In genomic region chr22:24583972-24584790, GRCh38 we compare ENCODE assay signal across 11 cellular contexts. TPM values are rescaled to one million over a fixed set of nuclear protein-coding genes. Genes with fewer than 3 reads are reported as not detected.
DNase-seq lines count a peak whose midpoint lies in the region; ATAC-seq and TF ChIP-seq lines count a peak whose summit lies in the region.
"Had no signal": no experiment of that assay in that cellular context is flagged by ENCODE, and none has a peak within 500 bp of the region (broad histone marks: within the 10 kb centered on the region; RNA-seq: fewer than 3 reads in every experiment).

No MANE protein-coding gene starts in this region.

- H3K4me3 ChIP-seq in gastroesophageal sphincter = peak overlapping the region in 1 of 2 donors; percentile 29
- peak overlapping the region; percentile 13 to 31 for H3K4me3 ChIP-seq in muscle layer of duodenum (ENCODE audit: low read depth in 1 of 2, low read length in 2 of 2)
- no peak overlapping the region for H3K4me3 ChIP-seq in upper lobe of left lung
- H3K4me3 ChIP-seq: A549 had no signal

- CTCF ChIA-PET in activated CD8-positive, alpha-beta memory T cell treated with anti-CD3 and anti-CD28 coated beads, Interleukin-2, amount 10 ng/mL, durations not matched to agents 7 days and 5 days (lab: Charles Lee) = no interaction called here

- H3K27ac Mint-ChIP-seq in activated CD8-positive, alpha-beta memory T cell treated with anti-CD3 and anti-CD28 coated beads, Interleukin-2, amount 10 ng/mL, durations not matched to agents 7 days and 5 days = no peak overlapping the region

- TF ChIP-seq POLR2A in gastroesophageal sphincter (IDR thresholded peaks at IDR 0.05) (no peak), upper lobe of left lung (IDR thresholded peaks at IDR 0.05) (no peak)

- H3K36me3 Mint-ChIP-seq in activated CD8-positive, alpha-beta memory T cell treated with anti-CD3 and anti-CD28 coated beads, Interleukin-2, amount 10 ng/mL, durations not matched to agents 7 days and 5 days = no peaks in the 10 kb centered on the region

- TF ChIP-seq CTCF in gastroesophageal sphincter (IDR thresholded peaks at IDR 0.05) (no peak), upper lobe of left lung (IDR thresholded peaks at IDR 0.05) (no peak)

- H3K4me3 Mint-ChIP-seq in activated CD8-positive, alpha-beta memory T cell treated with anti-CD3 and anti-CD28 coated beads, Interleukin-2, amount 10 ng/mL, durations not matched to agents 7 days and 5 days = no peak overlapping the region

- peak; percentile 29 for ATAC-seq in activated CD8-positive, alpha-beta memory T cell treated with anti-CD3 and anti-CD28 coated beads, Interleukin-2, amount 10 ng/mL, durations not matched to agents 7 days and 5 days
- ATAC-seq in gastroesophageal sphincter = peak; percentile 14
- ATAC-seq in upper lobe of left lung (ENCODE audit: low FRiP score in 2 of 2) = peak in 1 of 2 donors; percentile 28

- TF ChIP-seq EP300 in gastroesophageal sphincter (IDR thresholded peaks at IDR 0.05) (no peak), upper lobe of left lung (IDR thresholded peaks at IDR 0.05) (no peak)

- H3K36me3 ChIP-seq in gastroesophageal sphincter = peaks cover 0 to 42% of the 10 kb centered on the region in 2 donors
- peaks cover 0 to 35% of the 10 kb centered on the region in 2 donors for H3K36me3 ChIP-seq in muscle layer of duodenum (ENCODE audit: control insufficient read depth in 1 of 2, insufficient read depth in 2 of 2, low read length in 2 of 2)
- H3K36me3 ChIP-seq in upper lobe of left lung = peaks cover 0 to 22% (median 6%) of the 10 kb centered on the region in 4 donors

- H3K4me1 Mint-ChIP-seq in activated CD8-positive, alpha-beta memory T cell treated with anti-CD3 and anti-CD28 coated beads, Interleukin-2, amount 10 ng/mL, durations not matched to agents 7 days and 5 days = no peaks in the 10 kb centered on the region

- H3K4me1 ChIP-seq in gastroesophageal sphincter (peaks cover 0 to 26% (median 14%) of the 10 kb centered on the region in 3 donors), muscle layer of duodenum (ENCODE audit: control insufficient read depth in 1 of 2, insufficient read depth in 2 of 2, low read length in 2 of 2) (peaks cover 9 to 16% of the 10 kb centered on the region in 2 donors), upper lobe of left lung (peaks cover 3 to 13% (median 10%) of the 10 kb centered on the region in 4 donors)

- H3K27ac ChIP-seq in gastroesophageal sphincter = peak overlapping the region; percentile 32 to 87 (median 80)
- H3K27ac ChIP-seq in muscle layer of duodenum (ENCODE audit: low read length) = peak overlapping the region; percentile 47
- H3K27ac ChIP-seq in upper lobe of left lung = peak overlapping the region; percentile 13 to 50 (median 20)
- H3K27ac ChIP-seq: A549 had no signal

- H3K9me3 ChIP-seq in gastroesophageal sphincter (no peaks in the 10 kb centered on the region), muscle layer of duodenum (ENCODE audit: control insufficient read depth in 1 of 2, low read length in 2 of 2) (no peaks in the 10 kb centered on the region), upper lobe of left lung (no peaks in the 10 kb centered on the region)
- H3K9me3 ChIP-seq: A549 had no signal

- H3K27me3 ChIP-seq in gastroesophageal sphincter (no peaks in the 10 kb centered on the region), muscle layer of duodenum (ENCODE audit: low read depth, low read length) (no peaks in the 10 kb centered on the region), upper lobe of left lung (no peaks in the 10 kb centered on the region)

- H3K9me3 Mint-ChIP-seq in activated CD8-positive, alpha-beta memory T cell treated with anti-CD3 and anti-CD28 coated beads, Interleukin-2, amount 10 ng/mL, durations not matched to agents 7 days and 5 days (ENCODE audit: low read depth) = no peaks in the 10 kb centered on the region

- WGBS in gastroesophageal sphincter (ENCODE audit: low coverage in 1 of 2), 2 donors = 49 to 53% methylated on average over 2 to 7 of the region's 7 CpGs
- WGBS in upper lobe of left lung, 2 donors = 70 to 71% methylated on average over 7 of the region's 7 CpGs

- H3K27me3 Mint-ChIP-seq in activated CD8-positive, alpha-beta memory T cell treated with anti-CD3 and anti-CD28 coated beads, Interleukin-2, amount 10 ng/mL, durations not matched to agents 7 days and 5 days = no peaks in the 10 kb centered on the region

- DNase-seq in activated CD8-positive, alpha-beta memory T cell treated with anti-CD3 and anti-CD28 coated beads, Interleukin-2, amount 10 ng/mL, durations not matched to agents 7 days and 5 days = no peak
- no peak for DNase-seq in activated CD8-positive, alpha-beta memory T cell treated with anti-CD3 and anti-CD28 coated beads for 24 hours
- DNase-seq in upper lobe of left lung = no peak
- DNase-seq in NCI-H748 treated with DMSO at 0.1 percent for 48 hours (lab: John Stamatoyannopoulos, UW) = no peak
- no peak for DNase-seq in ecto neural progenitor cell (ENCODE audit: low spot score)
- no peak for DNase-seq in DMS79 (lab: John Stamatoyannopoulos, UW)
- DNase-seq: effector memory CD4-positive, alpha-beta T cell; mesendoderm had no signal

RNA-seq across cellular contexts. Expression of gene LRRC75B, which starts 8.7 kb away (rescaled TPM):
- total RNA-seq in activated CD8-positive, alpha-beta memory T cell treated with anti-CD3 and anti-CD28 coated beads, Interleukin-2, amount 10 ng/mL, durations not matched to agents 7 days and 5 days = 1 to 10 TPM; 1.6 to 2.1 TPM
- 10 to 100 TPM in 2 of 4 donors, 1 to 10 TPM in 2; 8.5 to 21.2 (median 14.8) TPM for total RNA-seq in gastroesophageal sphincter
- 10 to 100 TPM in 4 of 6 donors, 1 to 10 TPM in 2; 9.7 to 50.3 (median 13.2) TPM for total RNA-seq in upper lobe of left lung

RNA-seq across cellular contexts. Expression of gene GGT1, which starts 18.8 kb away (rescaled TPM):
- total RNA-seq in activated CD8-positive, alpha-beta memory T cell treated with anti-CD3 and anti-CD28 coated beads, Interleukin-2, amount 10 ng/mL, durations not matched to agents 7 days and 5 days = 10 to 100 TPM; 51.2 to 66.0 TPM
- total RNA-seq in gastroesophageal sphincter = 1 to 10 TPM in 3 of 4 donors, under 1 TPM in 1; 0.47 to 5.0 (median 3.7) TPM
- 100 to 1,000 TPM in 4 of 6 donors, 10 to 100 TPM in 2; 57.4 to 220 (median 117) TPM for total RNA-seq in upper lobe of left lung

RNA-seq across cellular contexts. Expression of gene SNRPD3, which starts 28.4 kb away (rescaled TPM):
- total RNA-seq in activated CD8-positive, alpha-beta memory T cell treated with anti-CD3 and anti-CD28 coated beads, Interleukin-2, amount 10 ng/mL, durations not matched to agents 7 days and 5 days = 100 to 1,000 TPM; 132 to 139 TPM
- total RNA-seq in gastroesophageal sphincter (100 to 1,000 TPM in 3 of 4 donors, 10 to 100 TPM in 1; 98.4 to 138 (median 104) TPM), upper lobe of left lung (100 to 1,000 TPM in 1 of 6 donors, 10 to 100 TPM in 5; 66.8 to 119 (median 84.8) TPM)

RNA-seq across cellular contexts. Expression of gene GUCD1, which starts 29.2 kb away (rescaled TPM):
- 100 to 1,000 TPM; 130 to 150 TPM for total RNA-seq in activated CD8-positive, alpha-beta memory T cell treated with anti-CD3 and anti-CD28 coated beads, Interleukin-2, amount 10 ng/mL, durations not matched to agents 7 days and 5 days
- 100 to 1,000 TPM; 107 to 178 (median 121) TPM for total RNA-seq in gastroesophageal sphincter
- total RNA-seq in upper lobe of left lung = 100 to 1,000 TPM in 5 of 6 donors, 10 to 100 TPM in 1; 77.5 to 231 (median 160) TPM

Comparison
In these comparisons a context has a peak if more than half of its experiments do, and no peak if none do; other contexts are left out.
1. H3K27ac ChIP-seq: peak in every context shown above with its lines; median percentile 80 in gastroesophageal sphincter; 47 in muscle layer of duodenum; 20 in upper lobe of left lung.
2. H3K4me3 ChIP-seq: peak in muscle layer of duodenum (2 of 2); none in upper lobe of left lung (0 of 4).
3. RNA of gene GGT1, which starts 18.8 kb away (total RNA-seq): 57.4 to 220 TPM in upper lobe of left lung and 51.2 to 66.0 TPM in activated CD8-positive, alpha-beta memory T cell treated with anti-CD3 and anti-CD28 coated beads, Interleukin-2, amount 10 ng/mL, durations not matched to agents 7 days and 5 days; 0.47 to 5.0 TPM in gastroesophageal sphincter; every median in the first group is over 4 times any median in the second.